In genomic region chr1:18667333-18667732, GRCh38 we compare ENCODE assay signal across 38 cellular contexts. TPM values are rescaled to one million over a fixed set of nuclear protein-coding genes. Genes with fewer than 3 reads are reported as not detected.
"Had no signal": no experiment of that assay in that cellular context is flagged by ENCODE, and none has a peak within 500 bp of the region (broad histone marks: within the 10 kb centered on the region; RNA-seq: fewer than 3 reads in every experiment).

No MANE protein-coding gene starts in this region.

- H3K36me3 Mint-ChIP-seq: activated CD8-positive, alpha-beta memory T cell treated with anti-CD3 and anti-CD28 coated beads, Interleukin-2, amount 10 ng/mL, durations not matched to agents 7 days and 5 days; activated naive CD8-positive, alpha-beta T cell treated with anti-CD3 and anti-CD28 coated beads, Interleukin-2, amount 10 ng/mL, durations not matched to agents 7 days and 5 days; brain; immature natural killer cell; mesothelial cell of epicardium; naive thymus-derived CD8-positive, alpha-beta T cell; stimulated activated naive B cell treated with anti-CD40 and anti-IgM and Interleukin-4, amounts not matched to agents 10 μg/mL and 1 μg/mL and 100 μg/mL, for 72 hours had no signal

- H3K4me3 Mint-ChIP-seq: activated CD4-positive, alpha-beta T cell treated with anti-CD3 and anti-CD28 coated beads for 36 hours; activated CD8-positive, alpha-beta memory T cell treated with anti-CD3 and anti-CD28 coated beads, Interleukin-2, amount 10 ng/mL, durations not matched to agents 7 days and 5 days; activated CD8-positive, alpha-beta T cell treated with anti-CD3 and anti-CD28 coated beads, Interleukin-2, amount 10 ng/mL, durations not matched to agents 7 days and 5 days; activated naive CD8-positive, alpha-beta T cell treated with anti-CD3 and anti-CD28 coated beads, Interleukin-2, amount 10 ng/mL, durations not matched to agents 7 days and 5 days; brain; immature natural killer cell; mesothelial cell of epicardium; neural crest cell; stimulated activated naive B cell treated with anti-CD40 and anti-IgM and Interleukin-4, amounts not matched to agents 10 μg/mL and 1 μg/mL and 100 μg/mL, for 72 hours; T-helper 2 cell treated with Interferon-gamma antibody and Interleukin-4, amounts not matched to agents 5 μg/mL and 100 μg/mL, for 36 hours had no signal

- H3K4me1 ChIP-seq: ascending aorta, gastroesophageal sphincter, pancreas, psoas muscle, right atrium auricular region, thyroid gland had no signal

- ATAC-seq: activated CD4-positive, alpha-beta T cell treated with anti-CD3 and anti-CD28 coated beads for 36 hours; activated CD8-positive, alpha-beta memory T cell treated with anti-CD3 and anti-CD28 coated beads, Interleukin-2, amount 10 ng/mL, durations not matched to agents 7 days and 5 days; activated CD8-positive, alpha-beta T cell treated with anti-CD3 and anti-CD28 coated beads, Interleukin-2, amount 10 ng/mL, durations not matched to agents 7 days and 5 days; gastroesophageal sphincter; naive thymus-derived CD8-positive, alpha-beta T cell; psoas muscle; stimulated activated naive B cell treated with anti-CD40 and anti-IgM and Interleukin-4, amounts not matched to agents 10 μg/mL and 1 μg/mL and 100 μg/mL, for 72 hours had no signal

- H3K27me3 ChIP-seq: ascending aorta, pancreas, right atrium auricular region, thyroid gland, upper lobe of left lung had no signal

- H3K4me2 ChIP-seq: smooth muscle cell had no signal

- H3K27me3 Mint-ChIP-seq: activated CD4-positive, alpha-beta T cell treated with anti-CD3 and anti-CD28 coated beads for 36 hours; activated naive CD8-positive, alpha-beta T cell treated with anti-CD3 and anti-CD28 coated beads, Interleukin-2, amount 10 ng/mL, durations not matched to agents 7 days and 5 days had no signal

- H3K36me3 ChIP-seq: ascending aorta, gastroesophageal sphincter, pancreas, right atrium auricular region, stomach, thyroid gland, upper lobe of left lung had no signal

- H3K27ac ChIP-seq: ascending aorta, coronary artery, dorsolateral prefrontal cortex, gastroesophageal sphincter, pancreas, psoas muscle, right atrium auricular region, thyroid gland, upper lobe of left lung had no signal

- H3K9me3 ChIP-seq: ascending aorta, gastroesophageal sphincter, pancreas, psoas muscle, right atrium auricular region, stomach, thyroid gland, upper lobe of left lung had no signal

- H3K27ac Mint-ChIP-seq: activated CD4-positive, alpha-beta T cell treated with anti-CD3 and anti-CD28 coated beads for 36 hours; activated CD8-positive, alpha-beta memory T cell treated with anti-CD3 and anti-CD28 coated beads, Interleukin-2, amount 10 ng/mL, durations not matched to agents 7 days and 5 days; activated CD8-positive, alpha-beta T cell treated with anti-CD3 and anti-CD28 coated beads, Interleukin-2, amount 10 ng/mL, durations not matched to agents 7 days and 5 days; activated naive CD8-positive, alpha-beta T cell treated with anti-CD3 and anti-CD28 coated beads, Interleukin-2, amount 10 ng/mL, durations not matched to agents 7 days and 5 days; activated T-helper 2 cell treated with anti-CD3 and anti-CD28 coated beads, Interferon-gamma antibody, Interleukin-2, Interleukin-4, amounts not matched to agents 10 μg/mL and 5 μg/mL and 100 μg/mL, durations not matched to agents 14 hours and 24 hours and 36 hours; immature natural killer cell; mesothelial cell of epicardium; stimulated activated naive B cell treated with anti-CD40 and anti-IgM and Interleukin-4, amounts not matched to agents 10 μg/mL and 1 μg/mL and 100 μg/mL, for 72 hours; T-helper 2 cell treated with Interferon-gamma antibody and Interleukin-4, amounts not matched to agents 5 μg/mL and 100 μg/mL, for 36 hours had no signal

- H3K4me1 Mint-ChIP-seq: activated CD8-positive, alpha-beta memory T cell treated with anti-CD3 and anti-CD28 coated beads, Interleukin-2, amount 10 ng/mL, durations not matched to agents 7 days and 5 days; immature natural killer cell; mesothelial cell of epicardium; stimulated activated naive B cell treated with anti-CD40 and anti-IgM and Interleukin-4, amounts not matched to agents 10 μg/mL and 1 μg/mL and 100 μg/mL, for 72 hours had no signal

- DNase-seq: activated CD4-positive, alpha-beta T cell treated with anti-CD3 and anti-CD28 coated beads for 36 hours; activated CD4-positive, CD25-positive, alpha-beta regulatory T cell; activated CD8-positive, alpha-beta memory T cell treated with anti-CD3 and anti-CD28 coated beads, Interleukin-2, amount 10 ng/mL, durations not matched to agents 7 days and 5 days; activated CD8-positive, alpha-beta T cell treated with anti-CD3 and anti-CD28 coated beads, Interleukin-2, amount 10 ng/mL, durations not matched to agents 7 days and 5 days; activated naive CD8-positive, alpha-beta T cell treated with anti-CD3 and anti-CD28 coated beads, Interleukin-2, amount 10 ng/mL, durations not matched to agents 7 days and 5 days; activated T-cell treated with anti-CD3 and anti-CD28 coated beads, Interleukin-2, amount 50 U/mL, for 48 hours; dorsolateral prefrontal cortex; effector memory CD4-positive, alpha-beta T cell; erythroblast; head of caudate nucleus; hypothalamus; immature natural killer cell; kidney; naive thymus-derived CD8-positive, alpha-beta T cell; nucleus accumbens; psoas muscle; stimulated activated CD4-positive, alpha-beta T cell treated with anti-CD3 and anti-CD28 coated beads, Interleukin-1b, Interleukin-23, amount 100 ng/mL, for 48 hours; stimulated activated naive B cell treated with anti-CD40 and anti-IgM and Interleukin-4, amounts not matched to agents 10 μg/mL and 1 μg/mL and 100 μg/mL, for 72 hours; stomach; thyroid gland had no signal

- H3K4me3 ChIP-seq: ascending aorta, coronary artery, dorsolateral prefrontal cortex, gastroesophageal sphincter, pancreas, psoas muscle, right atrium auricular region, smooth muscle cell, stomach, thyroid gland, upper lobe of left lung had no signal

- H3K9me3 Mint-ChIP-seq: activated naive CD8-positive, alpha-beta T cell treated with anti-CD3 and anti-CD28 coated beads, Interleukin-2, amount 10 ng/mL, durations not matched to agents 7 days and 5 days; activated T-helper 2 cell treated with anti-CD3 and anti-CD28 coated beads, Interferon-gamma antibody, Interleukin-2, Interleukin-4, amounts not matched to agents 10 μg/mL and 5 μg/mL and 100 μg/mL, durations not matched to agents 14 hours and 24 hours and 36 hours; brain; immature natural killer cell; mesothelial cell of epicardium; naive thymus-derived CD8-positive, alpha-beta T cell; neural crest cell; stimulated activated naive B cell treated with anti-CD40 and anti-IgM and Interleukin-4, amounts not matched to agents 10 μg/mL and 1 μg/mL and 100 μg/mL, for 72 hours; T-helper 2 cell treated with Interferon-gamma antibody and Interleukin-4, amounts not matched to agents 5 μg/mL and 100 μg/mL, for 36 hours had no signal

RNA-seq across cellular contexts. Expression of gene PAX7, which starts 36.7 kb away (rescaled TPM):
- total RNA-seq: activated CD4-positive, alpha-beta T cell treated with anti-CD3 and anti-CD28 coated beads for 36 hours; activated CD8-positive, alpha-beta memory T cell treated with anti-CD3 and anti-CD28 coated beads, Interleukin-2, amount 10 ng/mL, durations not matched to agents 7 days and 5 days; activated CD8-positive, alpha-beta T cell treated with anti-CD3 and anti-CD28 coated beads, Interleukin-2, amount 10 ng/mL, durations not matched to agents 7 days and 5 days; activated naive CD8-positive, alpha-beta T cell treated with anti-CD3 and anti-CD28 coated beads, Interleukin-2, amount 10 ng/mL, durations not matched to agents 7 days and 5 days; activated T-helper 2 cell treated with anti-CD3 and anti-CD28 coated beads, Interferon-gamma antibody, Interleukin-2, Interleukin-4, amounts not matched to agents 10 μg/mL and 5 μg/mL and 100 μg/mL, durations not matched to agents 14 hours and 24 hours and 36 hours; ascending aorta; cardiac septum; fibroblast of lung; fibroblast of villous mesenchyme; gastroesophageal sphincter; kidney; left colon; liver; mammary epithelial cell; mesothelial cell of epicardium; naive thymus-derived CD8-positive, alpha-beta T cell; pancreas; right atrium auricular region; smooth muscle cell; stomach; upper lobe of left lung had no signal
